In the genomic region with DNA sequence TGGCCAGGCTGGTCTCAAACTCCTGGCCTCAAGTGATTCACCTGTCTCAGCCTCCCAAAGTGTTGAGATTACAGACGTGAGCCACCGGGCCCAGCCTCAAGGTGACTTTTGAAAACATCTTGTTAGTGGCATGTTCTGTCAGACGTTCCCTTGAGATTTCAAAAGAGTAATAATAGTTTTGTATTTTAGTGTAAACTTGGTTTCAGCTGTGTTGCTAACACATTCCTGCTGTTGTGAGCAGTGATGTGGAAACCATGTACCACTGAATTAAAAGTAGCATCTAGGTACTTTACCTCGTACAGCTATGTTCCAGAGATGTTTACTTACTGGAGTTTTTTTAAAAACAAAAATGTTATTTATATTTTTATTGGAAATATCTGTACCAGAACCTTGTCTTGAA, we compare ENCODE assay signal across 16 cellular contexts.
DNase-seq lines count a peak whose midpoint lies in the region; ATAC-seq and TF ChIP-seq lines count a peak whose summit lies in the region.
"Had no signal": no experiment of that assay in that cellular context is flagged by ENCODE, and none has a peak within 500 bp of the region (broad histone marks: within the 10 kb centered on the region; RNA-seq: fewer than 3 reads in every experiment).

No MANE protein-coding gene starts in this region.

- no peaks in the 10 kb centered on the region for H3F3A ChIP-seq in PC-9 (ENCODE audit: insufficient read depth, low read depth)

- no peak overlapping the region for H3K4me3 ChIP-seq in PC-9
- H3K4me3 ChIP-seq: MG63 had no signal

- no peak for TF ChIP-seq CTCF in PC-9 (conservative IDR thresholded peaks at IDR 0.05)

- H3K79me2 ChIP-seq in PC-9 (ENCODE audit: low read depth) = no peaks in the 10 kb centered on the region

- H4K20me1 ChIP-seq in PC-9 (ENCODE audit: insufficient read depth) = no peaks in the 10 kb centered on the region

- CTCF ChIA-PET in PC-9 (lab: Charles Lee) = interaction anchor here (0.6 kb wide), 1 partner anchor 248 kb away, joined by 9 read pairs; no protein-coding TSS in a partner anchor

- H3K36me3 ChIP-seq in PC-9 (ENCODE audit: low read depth) = no peaks in the 10 kb centered on the region
- H3K36me3 ChIP-seq: MG63 had no signal

- intact Hi-C loops in PC-9 (cut with micrococcal nuclease; ENCODE audit: unreplicated experiment) = no loop called here

- H3K27me3 ChIP-seq in PC-9 (ENCODE audit: insufficient read depth, low read depth) = no peaks in the 10 kb centered on the region
- H3K27me3 ChIP-seq: MG63 had no signal

- no peaks in the 10 kb centered on the region for H3K9me2 ChIP-seq in PC-9 (ENCODE audit: insufficient read depth)

- BruUV-seq in PC-9 (replicated peaks; lab: Mats Ljungman, UMichigan) = no TSS peak

- peak; percentile 41 for ATAC-seq in GM18858 (IDR thresholded peaks at IDR 0.05; ENCODE audit: unreplicated experiment)
- peak; percentile 53 for ATAC-seq in GM21717 (IDR thresholded peaks at IDR 0.05; ENCODE audit: unreplicated experiment)
- peak; percentile 51 for ATAC-seq in HG03378 (IDR thresholded peaks at IDR 0.05; ENCODE audit: unreplicated experiment)
- ATAC-seq in HG03045 (IDR thresholded peaks at IDR 0.05; ENCODE audit: unreplicated experiment) = no peak
- ATAC-seq: CD8-positive, alpha-beta T cell; HepG2; PC-3 had no signal

- no peaks in the 10 kb centered on the region for H3K9me3 ChIP-seq in PC-9 (ENCODE audit: insufficient read depth, low read depth)
- H3K9me3 ChIP-seq: MG63 had no signal

- no peak overlapping the region for H2AFZ ChIP-seq in PC-9

- no peak overlapping the region for H3K4me2 ChIP-seq in PC-9

- DNase-seq in renal cortical epithelial cell (ENCODE audit: low read depth) = peak; percentile 5
- DNase-seq in PC-9 = no peak
- DNase-seq in T-helper 9 cell = no peak
- DNase-seq: CD8-positive, alpha-beta T cell; HFFc6; MG63; NCI-H1092 treated with DMSO at 0.1 percent for 48 hours; NCI-H1694; NCI-H2107; NCI-H345; PC-3 had no signal

- no peaks in the 10 kb centered on the region for H3K4me1 ChIP-seq in PC-9 (replicated peaks; ENCODE audit: insufficient read depth)

- POLR2A ChIA-PET in PC-9 (lab: Charles Lee; ENCODE audit: unreplicated experiment) = no interaction called here

- H3K27ac ChIP-seq in PC-9 = no peak overlapping the region
